Comparison of ENCODE assay signal across 8 cellular contexts in the genomic region with DNA sequence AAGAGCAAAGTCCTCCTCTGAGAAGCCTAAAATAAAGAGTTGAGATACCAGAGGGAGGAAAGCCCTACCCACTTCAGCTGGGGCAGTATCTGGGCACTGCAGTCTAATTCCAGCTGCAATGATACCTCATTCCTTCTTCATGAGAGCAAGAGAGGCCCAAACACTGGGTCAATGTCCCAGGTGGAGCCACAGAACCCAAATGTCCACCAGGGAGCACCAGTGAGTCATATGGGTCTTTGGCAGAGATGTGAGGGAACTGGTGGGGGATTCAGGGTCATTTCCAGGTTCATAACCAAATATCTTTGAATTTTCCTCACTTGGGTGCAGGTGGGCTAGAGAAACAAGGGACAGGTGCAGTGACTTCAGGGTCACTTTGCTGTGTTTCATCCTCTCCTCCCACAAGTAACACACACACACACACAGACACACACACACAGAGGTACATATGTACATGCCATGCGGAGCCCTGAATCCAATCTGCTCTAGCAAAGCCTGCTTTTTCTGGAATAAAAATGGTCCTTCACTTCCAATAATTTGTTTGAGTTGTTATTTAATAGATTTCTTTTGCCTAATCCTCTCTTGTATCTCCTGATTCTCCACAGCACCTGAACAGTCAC.
DNase-seq lines count a peak whose midpoint lies in the region; ATAC-seq, FAIRE-seq and TF ChIP-seq lines count a peak whose summit lies in the region.

No MANE protein-coding gene starts in this region.

- 68% methylated on average over 1 of the region's 1 CpG for WGBS in A549 (ENCODE audit: missing lambda C conversion rate)

- peak; percentile 38 to 41 for TF ChIP-seq RAD21 in A549 (conservative IDR thresholded peaks at IDR 0.05 in 1 of 2, IDR thresholded peaks at IDR 0.05 in 1 of 2)

- ATAC-seq in A549 (peak; percentile 59 to 83; a peak in 4 of 6 replicates), HG03108 (IDR thresholded peaks at IDR 0.05; ENCODE audit: unreplicated experiment) (no peak), GM21390 (IDR thresholded peaks at IDR 0.05; ENCODE audit: unreplicated experiment) (no peak)

- FAIRE-seq in A549 (lab: Jason Lieb, UNC): no peak
- peak; percentile 5 for FAIRE-seq in urothelium cell line (lab: Jason Lieb, UNC)

- H3K4me3 ChIP-seq in A549: no peak overlapping the region

- CTCF ChIA-PET in A549 (lab: Yijun Ruan, JAX): interaction anchor here (1.4 to 3.7 kb wide), 4 partner anchors 11 to 842 kb away, joined by 4 to 20 read pairs (median 6); no protein-coding TSS in a partner anchor

- no peaks in the 10 kb centered on the region for H3K4me1 ChIP-seq in A549

- peak; percentile 29 to 36 for DNase-seq in A549 (ENCODE audit: low read depth in 1 of 2, low spot score in 1 of 2)
- peak; percentile 29 for DNase-seq in GM10266 (ENCODE audit: extremely low spot score)
- DNase-seq in LHCN-M2 (ENCODE audit: low read depth): peak; percentile 24
- peak; percentile 65 for DNase-seq in astrocyte of the hippocampus (ENCODE audit: low read depth, low spot score)
- peak; percentile 66 for DNase-seq in left kidney (ENCODE audit: low read depth, low spot score)
- peak; percentile 40 for DNase-seq in urothelium cell line (ENCODE audit: low spot score)

- no peak overlapping the region for H3K27ac ChIP-seq in A549

- TF ChIP-seq CTCF in A549 (IDR thresholded peaks at IDR 0.05) (peak; percentile 33; the same call in 2 of the 3 replicates), GM10266 (IDR thresholded peaks at IDR 0.05; ENCODE audit: control insufficient read depth, insufficient read depth, low read depth, missing control alignments) (peak; percentile 63)

- POLR2A ChIA-PET in A549 (lab: Yijun Ruan, JAX): no interaction called here

- no peak for TF ChIP-seq POLR2A in A549 (IDR thresholded peaks at IDR 0.05; ENCODE audit: low read length)

- peaks cover 4% of the 10 kb centered on the region; the same call in 1 of the 3 replicates for H3K9me3 ChIP-seq in A549

- no peak for TF ChIP-seq EP300 in A549 (IDR thresholded peaks at IDR 0.05)

- H3K4me2 ChIP-seq in A549: no peak overlapping the region

TF ChIP-seq in A549, 52 proteins besides CTCF, POLR2A, EP300 and RAD21:
- TF ChIP-seq CEBPB (IDR thresholded peaks at IDR 0.05) (no peak), SMC3 (IDR thresholded peaks at IDR 0.05) (peak; percentile 43)

Comparison
In these comparisons a context has a peak if more than half of its experiments do, and no peak if none do; other contexts are left out.
1. ATAC-seq: peak in A549 (2 of 2); none in HG03108 (single experiment) and GM21390 (single experiment).
2. Peak in every context shown above with its lines, with median percentiles within 50 percentile points of each other: DNase-seq.